ENCODE assay signal across 1 cellular context in the genomic region with DNA sequence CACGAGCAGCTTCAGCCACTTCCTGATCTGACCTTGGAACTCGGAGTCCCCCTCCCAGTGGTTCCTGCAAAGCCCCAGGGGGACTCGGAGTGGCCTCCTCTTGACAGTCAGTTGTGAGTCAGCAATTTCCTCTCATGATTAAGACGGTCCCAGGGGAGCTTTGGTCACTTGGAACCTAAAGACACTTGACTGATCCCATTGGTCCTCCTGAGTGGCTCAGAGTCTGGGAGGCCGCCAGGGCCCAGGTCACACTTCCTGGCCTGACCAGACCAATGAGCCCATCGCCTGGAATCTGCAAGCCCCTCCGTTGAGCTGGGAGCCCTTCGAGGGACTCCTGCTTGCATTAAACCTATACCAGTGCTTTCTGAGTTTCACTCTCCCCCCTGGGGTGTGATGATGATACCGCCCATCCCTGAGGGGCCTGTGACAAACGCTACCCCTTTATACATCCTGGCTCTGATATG.
TF ChIP-seq lines count a peak whose summit lies in the region.

No MANE protein-coding gene starts in this region.

TF ChIP-seq in HepG2, 621 proteins besides CTCF, POLR2A, EP300 and RAD21 (continues in another document):
- TF ChIP-seq, protein P1, sequence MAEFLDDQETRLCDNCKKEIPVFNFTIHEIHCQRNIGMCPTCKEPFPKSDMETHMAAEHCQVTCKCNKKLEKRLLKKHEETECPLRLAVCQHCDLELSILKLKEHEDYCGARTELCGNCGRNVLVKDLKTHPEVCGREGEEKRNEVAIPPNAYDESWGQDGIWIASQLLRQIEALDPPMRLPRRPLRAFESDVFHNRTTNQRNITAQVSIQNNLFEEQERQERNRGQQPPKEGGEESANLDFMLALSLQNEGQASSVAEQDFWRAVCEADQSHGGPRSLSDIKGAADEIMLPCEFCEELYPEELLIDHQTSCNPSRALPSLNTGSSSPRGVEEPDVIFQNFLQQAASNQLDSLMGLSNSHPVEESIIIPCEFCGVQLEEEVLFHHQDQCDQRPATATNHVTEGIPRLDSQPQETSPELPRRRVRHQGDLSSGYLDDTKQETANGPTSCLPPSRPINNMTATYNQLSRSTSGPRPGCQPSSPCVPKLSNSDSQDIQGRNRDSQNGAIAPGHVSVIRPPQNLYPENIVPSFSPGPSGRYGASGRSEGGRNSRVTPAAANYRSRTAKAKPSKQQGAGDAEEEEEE (CRISPR knock-in tag; IDR thresholded peaks at IDR 0.05; ENCODE audit: borderline replicate concordance), result no peak
- TF ChIP-seq SNAI1 (CRISPR knock-in tag; IDR thresholded peaks at IDR 0.05; ENCODE audit: borderline replicate concordance), result no peak
- TF ChIP-seq, protein P2, sequence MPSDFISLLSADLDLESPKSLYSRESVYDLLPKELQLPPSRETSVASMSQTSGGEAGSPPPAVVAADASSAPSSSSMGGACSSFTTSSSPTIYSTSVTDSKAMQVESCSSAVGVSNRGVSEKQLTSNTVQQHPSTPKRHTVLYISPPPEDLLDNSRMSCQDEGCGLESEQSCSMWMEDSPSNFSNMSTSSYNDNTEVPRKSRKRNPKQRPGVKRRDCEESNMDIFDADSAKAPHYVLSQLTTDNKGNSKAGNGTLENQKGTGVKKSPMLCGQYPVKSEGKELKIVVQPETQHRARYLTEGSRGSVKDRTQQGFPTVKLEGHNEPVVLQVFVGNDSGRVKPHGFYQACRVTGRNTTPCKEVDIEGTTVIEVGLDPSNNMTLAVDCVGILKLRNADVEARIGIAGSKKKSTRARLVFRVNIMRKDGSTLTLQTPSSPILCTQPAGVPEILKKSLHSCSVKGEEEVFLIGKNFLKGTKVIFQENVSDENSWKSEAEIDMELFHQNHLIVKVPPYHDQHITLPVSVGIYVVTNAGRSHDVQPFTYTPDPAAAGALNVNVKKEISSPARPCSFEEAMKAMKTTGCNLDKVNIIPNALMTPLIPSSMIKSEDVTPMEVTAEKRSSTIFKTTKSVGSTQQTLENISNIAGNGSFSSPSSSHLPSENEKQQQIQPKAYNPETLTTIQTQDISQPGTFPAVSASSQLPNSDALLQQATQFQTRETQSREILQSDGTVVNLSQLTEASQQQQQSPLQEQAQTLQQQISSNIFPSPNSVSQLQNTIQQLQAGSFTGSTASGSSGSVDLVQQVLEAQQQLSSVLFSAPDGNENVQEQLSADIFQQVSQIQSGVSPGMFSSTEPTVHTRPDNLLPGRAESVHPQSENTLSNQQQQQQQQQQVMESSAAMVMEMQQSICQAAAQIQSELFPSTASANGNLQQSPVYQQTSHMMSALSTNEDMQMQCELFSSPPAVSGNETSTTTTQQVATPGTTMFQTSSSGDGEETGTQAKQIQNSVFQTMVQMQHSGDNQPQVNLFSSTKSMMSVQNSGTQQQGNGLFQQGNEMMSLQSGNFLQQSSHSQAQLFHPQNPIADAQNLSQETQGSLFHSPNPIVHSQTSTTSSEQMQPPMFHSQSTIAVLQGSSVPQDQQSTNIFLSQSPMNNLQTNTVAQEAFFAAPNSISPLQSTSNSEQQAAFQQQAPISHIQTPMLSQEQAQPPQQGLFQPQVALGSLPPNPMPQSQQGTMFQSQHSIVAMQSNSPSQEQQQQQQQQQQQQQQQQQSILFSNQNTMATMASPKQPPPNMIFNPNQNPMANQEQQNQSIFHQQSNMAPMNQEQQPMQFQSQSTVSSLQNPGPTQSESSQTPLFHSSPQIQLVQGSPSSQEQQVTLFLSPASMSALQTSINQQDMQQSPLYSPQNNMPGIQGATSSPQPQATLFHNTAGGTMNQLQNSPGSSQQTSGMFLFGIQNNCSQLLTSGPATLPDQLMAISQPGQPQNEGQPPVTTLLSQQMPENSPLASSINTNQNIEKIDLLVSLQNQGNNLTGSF (CRISPR knock-in tag; IDR thresholded peaks at IDR 0.05), result no peak
- TF ChIP-seq ZNF546 (CRISPR knock-in tag; conservative IDR thresholded peaks at IDR 0.05), result no peak
- peak; percentile 43; the same call in 1 of the 2 replicates for TF ChIP-seq NFE2L2 (IDR thresholded peaks at IDR 0.05; ENCODE audit: low read length)
- TF ChIP-seq ZNF777 (CRISPR knock-in tag; IDR thresholded peaks at IDR 0.05), result no peak
- TF ChIP-seq MAFF (IDR thresholded peaks at IDR 0.05; ENCODE audit: low read depth, low read length), result 0 out of 2 replicates have a peak, but pooled peaks have one; percentile 21
- TF ChIP-seq ZNF558 (CRISPR knock-in tag; IDR thresholded peaks at IDR 0.05; ENCODE audit: borderline replicate concordance), result no peak
- TF ChIP-seq TCF7 (IDR thresholded peaks at IDR 0.05; ENCODE audit: low read depth), result no peak
- no peak for TF ChIP-seq ZNF251 (CRISPR knock-in tag; IDR thresholded peaks at IDR 0.05)
- TF ChIP-seq IKZF4 (CRISPR knock-in tag; IDR thresholded peaks at IDR 0.05; ENCODE audit: borderline replicate concordance, low read depth, not compliant biosample characterization), result no peak
- TF ChIP-seq TEAD3 (CRISPR knock-in tag; optimal IDR thresholded peaks at IDR 0.05; ENCODE audit: borderline replicate concordance), result peak; percentile 13
- TF ChIP-seq CEBPB (IDR thresholded peaks at IDR 0.05; ENCODE audit: borderline replicate concordance, low read depth, low read length), result no peak
- TF ChIP-seq, protein P3, sequence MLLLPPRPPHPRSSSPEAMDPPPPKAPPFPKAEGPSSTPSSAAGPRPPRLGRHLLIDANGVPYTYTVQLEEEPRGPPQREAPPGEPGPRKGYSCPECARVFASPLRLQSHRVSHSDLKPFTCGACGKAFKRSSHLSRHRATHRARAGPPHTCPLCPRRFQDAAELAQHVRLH (CRISPR knock-in tag; IDR thresholded peaks at IDR 0.05; ENCODE audit: borderline replicate concordance, low read depth), result no peak
- TF ChIP-seq, protein P4, sequence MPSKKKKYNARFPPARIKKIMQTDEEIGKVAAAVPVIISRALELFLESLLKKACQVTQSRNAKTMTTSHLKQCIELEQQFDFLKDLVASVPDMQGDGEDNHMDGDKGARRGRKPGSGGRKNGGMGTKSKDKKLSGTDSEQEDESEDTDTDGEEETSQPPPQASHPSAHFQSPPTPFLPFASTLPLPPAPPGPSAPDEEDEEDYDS (CRISPR knock-in tag; IDR thresholded peaks at IDR 0.05), result no peak
- TF ChIP-seq ZNF44 (CRISPR knock-in tag; IDR thresholded peaks at IDR 0.05), result no peak
- no peak for TF ChIP-seq CREM (IDR thresholded peaks at IDR 0.05)
- TF ChIP-seq CREM (CRISPR knock-in tag; IDR thresholded peaks at IDR 0.05), result no peak
- peak; percentile 70; the same call in 1 of the 2 replicates for TF ChIP-seq MAFG (CRISPR knock-in tag; IDR thresholded peaks at IDR 0.05)
- no peak for TF ChIP-seq ZNF598 (CRISPR knock-in tag; IDR thresholded peaks at IDR 0.05; ENCODE audit: borderline replicate concordance)
- TF ChIP-seq, protein P5, sequence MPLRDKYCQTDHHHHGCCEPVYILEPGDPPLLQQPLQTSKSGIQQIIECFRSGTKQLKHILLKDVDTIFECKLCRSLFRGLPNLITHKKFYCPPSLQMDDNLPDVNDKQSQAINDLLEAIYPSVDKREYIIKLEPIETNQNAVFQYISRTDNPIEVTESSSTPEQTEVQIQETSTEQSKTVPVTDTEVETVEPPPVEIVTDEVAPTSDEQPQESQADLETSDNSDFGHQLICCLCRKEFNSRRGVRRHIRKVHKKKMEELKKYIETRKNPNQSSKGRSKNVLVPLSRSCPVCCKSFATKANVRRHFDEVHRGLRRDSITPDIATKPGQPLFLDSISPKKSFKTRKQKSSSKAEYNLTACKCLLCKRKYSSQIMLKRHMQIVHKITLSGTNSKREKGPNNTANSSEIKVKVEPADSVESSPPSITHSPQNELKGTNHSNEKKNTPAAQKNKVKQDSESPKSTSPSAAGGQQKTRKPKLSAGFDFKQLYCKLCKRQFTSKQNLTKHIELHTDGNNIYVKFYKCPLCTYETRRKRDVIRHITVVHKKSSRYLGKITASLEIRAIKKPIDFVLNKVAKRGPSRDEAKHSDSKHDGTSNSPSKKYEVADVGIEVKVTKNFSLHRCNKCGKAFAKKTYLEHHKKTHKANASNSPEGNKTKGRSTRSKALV (CRISPR knock-in tag; IDR thresholded peaks at IDR 0.05), result no peak
- no peak for TF ChIP-seq CBX1 (IDR thresholded peaks at IDR 0.05; ENCODE audit: low read depth)
- no peak for TF ChIP-seq HHEX (CRISPR knock-in tag; IDR thresholded peaks at IDR 0.05)
- TF ChIP-seq ZBTB7A (CRISPR knock-in tag; IDR thresholded peaks at IDR 0.05), result no peak
- TF ChIP-seq AHR (CRISPR knock-in tag; IDR thresholded peaks at IDR 0.05), result no peak
- no peak for TF ChIP-seq ZFP41 (CRISPR knock-in tag; IDR thresholded peaks at IDR 0.05; ENCODE audit: borderline replicate concordance)
- no peak for TF ChIP-seq ZKSCAN8 (CRISPR knock-in tag; IDR thresholded peaks at IDR 0.05; ENCODE audit: borderline replicate concordance)
- TF ChIP-seq ZNF549 (CRISPR knock-in tag; IDR thresholded peaks at IDR 0.05), result no peak
- TF ChIP-seq, protein P6, sequence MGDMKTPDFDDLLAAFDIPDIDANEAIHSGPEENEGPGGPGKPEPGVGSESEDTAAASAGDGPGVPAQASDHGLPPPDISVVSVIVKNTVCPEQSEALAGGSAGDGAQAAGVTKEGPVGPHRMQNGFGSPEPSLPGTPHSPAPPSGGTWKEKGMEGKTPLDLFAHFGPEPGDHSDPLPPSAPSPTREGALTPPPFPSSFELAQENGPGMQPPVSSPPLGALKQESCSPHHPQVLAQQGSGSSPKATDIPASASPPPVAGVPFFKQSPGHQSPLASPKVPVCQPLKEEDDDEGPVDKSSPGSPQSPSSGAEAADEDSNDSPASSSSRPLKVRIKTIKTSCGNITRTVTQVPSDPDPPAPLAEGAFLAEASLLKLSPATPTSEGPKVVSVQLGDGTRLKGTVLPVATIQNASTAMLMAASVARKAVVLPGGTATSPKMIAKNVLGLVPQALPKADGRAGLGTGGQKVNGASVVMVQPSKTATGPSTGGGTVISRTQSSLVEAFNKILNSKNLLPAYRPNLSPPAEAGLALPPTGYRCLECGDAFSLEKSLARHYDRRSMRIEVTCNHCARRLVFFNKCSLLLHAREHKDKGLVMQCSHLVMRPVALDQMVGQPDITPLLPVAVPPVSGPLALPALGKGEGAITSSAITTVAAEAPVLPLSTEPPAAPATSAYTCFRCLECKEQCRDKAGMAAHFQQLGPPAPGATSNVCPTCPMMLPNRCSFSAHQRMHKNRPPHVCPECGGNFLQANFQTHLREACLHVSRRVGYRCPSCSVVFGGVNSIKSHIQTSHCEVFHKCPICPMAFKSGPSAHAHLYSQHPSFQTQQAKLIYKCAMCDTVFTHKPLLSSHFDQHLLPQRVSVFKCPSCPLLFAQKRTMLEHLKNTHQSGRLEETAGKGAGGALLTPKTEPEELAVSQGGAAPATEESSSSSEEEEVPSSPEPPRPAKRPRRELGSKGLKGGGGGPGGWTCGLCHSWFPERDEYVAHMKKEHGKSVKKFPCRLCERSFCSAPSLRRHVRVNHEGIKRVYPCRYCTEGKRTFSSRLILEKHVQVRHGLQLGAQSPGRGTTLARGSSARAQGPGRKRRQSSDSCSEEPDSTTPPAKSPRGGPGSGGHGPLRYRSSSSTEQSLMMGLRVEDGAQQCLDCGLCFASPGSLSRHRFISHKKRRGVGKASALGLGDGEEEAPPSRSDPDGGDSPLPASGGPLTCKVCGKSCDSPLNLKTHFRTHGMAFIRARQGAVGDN (CRISPR knock-in tag; IDR thresholded peaks at IDR 0.05), result 0 out of 2 replicates have a peak, but pooled peaks have one; percentile 30
- TF ChIP-seq ZNF20 (CRISPR knock-in tag; IDR thresholded peaks at IDR 0.05), result no peak
- TF ChIP-seq ZBTB7B (CRISPR knock-in tag; IDR thresholded peaks at IDR 0.05), result no peak
- TF ChIP-seq, protein P7, sequence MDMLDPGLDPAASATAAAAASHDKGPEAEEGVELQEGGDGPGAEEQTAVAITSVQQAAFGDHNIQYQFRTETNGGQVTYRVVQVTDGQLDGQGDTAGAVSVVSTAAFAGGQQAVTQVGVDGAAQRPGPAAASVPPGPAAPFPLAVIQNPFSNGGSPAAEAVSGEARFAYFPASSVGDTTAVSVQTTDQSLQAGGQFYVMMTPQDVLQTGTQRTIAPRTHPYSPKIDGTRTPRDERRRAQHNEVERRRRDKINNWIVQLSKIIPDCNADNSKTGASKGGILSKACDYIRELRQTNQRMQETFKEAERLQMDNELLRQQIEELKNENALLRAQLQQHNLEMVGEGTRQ (IDR thresholded peaks at IDR 0.05; ENCODE audit: low read depth, low read length), result no peak
- TF ChIP-seq, protein P7 (CRISPR knock-in tag; IDR thresholded peaks at IDR 0.05; ENCODE audit: borderline replicate concordance), result no peak
- no peak for TF ChIP-seq ZBTB21 (CRISPR knock-in tag; IDR thresholded peaks at IDR 0.05)
- TF ChIP-seq MXD4 (CRISPR knock-in tag; IDR thresholded peaks at IDR 0.05), result no peak
- TF ChIP-seq GPN1 (CRISPR knock-in tag; IDR thresholded peaks at IDR 0.05; ENCODE audit: borderline replicate concordance), result no peak
- 0 out of 2 replicates have a peak, but pooled peaks have one; percentile 12 for TF ChIP-seq SAFB2 (CRISPR knock-in tag; IDR thresholded peaks at IDR 0.05; ENCODE audit: borderline replicate concordance, low read depth)
- TF ChIP-seq ZNF432 (CRISPR knock-in tag; IDR thresholded peaks at IDR 0.05; ENCODE audit: borderline replicate concordance), result no peak
- TF ChIP-seq, protein P8, sequence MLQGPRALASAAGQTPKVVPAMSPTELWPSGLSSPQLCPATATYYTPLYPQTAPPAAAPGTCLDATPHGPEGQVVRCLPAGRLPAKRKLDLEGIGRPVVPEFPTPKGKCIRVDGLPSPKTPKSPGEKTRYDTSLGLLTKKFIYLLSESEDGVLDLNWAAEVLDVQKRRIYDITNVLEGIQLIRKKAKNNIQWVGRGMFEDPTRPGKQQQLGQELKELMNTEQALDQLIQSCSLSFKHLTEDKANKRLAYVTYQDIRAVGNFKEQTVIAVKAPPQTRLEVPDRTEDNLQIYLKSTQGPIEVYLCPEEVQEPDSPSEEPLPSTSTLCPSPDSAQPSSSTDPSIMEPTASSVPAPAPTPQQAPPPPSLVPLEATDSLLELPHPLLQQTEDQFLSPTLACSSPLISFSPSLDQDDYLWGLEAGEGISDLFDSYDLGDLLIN (CRISPR knock-in tag; IDR thresholded peaks at IDR 0.05; ENCODE audit: borderline replicate concordance), result no peak
- no peak for TF ChIP-seq CHD4 (IDR thresholded peaks at IDR 0.05; ENCODE audit: borderline replicate concordance, low read length)
- TF ChIP-seq, protein P9, sequence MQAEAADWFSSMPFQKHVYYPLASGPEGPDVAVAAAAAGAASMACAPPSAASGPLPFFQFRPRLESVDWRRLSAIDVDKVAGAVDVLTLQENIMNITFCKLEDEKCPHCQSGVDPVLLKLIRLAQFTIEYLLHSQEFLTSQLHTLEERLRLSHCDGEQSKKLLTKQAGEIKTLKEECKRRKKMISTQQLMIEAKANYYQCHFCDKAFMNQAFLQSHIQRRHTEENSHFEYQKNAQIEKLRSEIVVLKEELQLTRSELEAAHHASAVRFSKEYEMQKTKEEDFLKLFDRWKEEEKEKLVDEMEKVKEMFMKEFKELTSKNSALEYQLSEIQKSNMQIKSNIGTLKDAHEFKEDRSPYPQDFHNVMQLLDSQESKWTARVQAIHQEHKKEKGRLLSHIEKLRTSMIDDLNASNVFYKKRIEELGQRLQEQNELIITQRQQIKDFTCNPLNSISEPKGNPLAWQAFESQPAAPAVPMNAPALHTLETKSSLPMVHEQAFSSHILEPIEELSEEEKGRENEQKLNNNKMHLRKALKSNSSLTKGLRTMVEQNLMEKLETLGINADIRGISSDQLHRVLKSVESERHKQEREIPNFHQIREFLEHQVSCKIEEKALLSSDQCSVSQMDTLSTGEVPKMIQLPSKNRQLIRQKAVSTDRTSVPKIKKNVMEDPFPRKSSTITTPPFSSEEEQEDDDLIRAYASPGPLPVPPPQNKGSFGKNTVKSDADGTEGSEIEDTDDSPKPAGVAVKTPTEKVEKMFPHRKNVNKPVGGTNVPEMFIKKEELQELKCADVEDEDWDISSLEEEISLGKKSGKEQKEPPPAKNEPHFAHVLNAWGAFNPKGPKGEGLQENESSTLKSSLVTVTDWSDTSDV (CRISPR knock-in tag; IDR thresholded peaks at IDR 0.05), result 0 out of 2 replicates have a peak, but pooled peaks have one; percentile 33
